12 cellular contexts compared by ENCODE assay signal in genomic region chr4:87499415-87500106, GRCh38. TPM values are rescaled to one million over a fixed set of nuclear protein-coding genes. Genes with fewer than 3 reads are reported as not detected.
DNase-seq lines count a peak whose midpoint lies in the region; ATAC-seq and TF ChIP-seq lines count a peak whose summit lies in the region.
"Had no signal": no experiment of that assay in that cellular context is flagged by ENCODE, and none has a peak within 500 bp of the region (broad histone marks: within the 10 kb centered on the region; RNA-seq: fewer than 3 reads in every experiment).

No MANE protein-coding gene starts in this region.

- H3K9me3 ChIP-seq in right atrium auricular region (no peaks in the 10 kb centered on the region), right cardiac atrium (ENCODE audit: control insufficient read depth, low read length) (no peaks in the 10 kb centered on the region)
- no peaks in the 10 kb centered on the region for H3K9me3 ChIP-seq in CD4-positive, alpha-beta T cell (ENCODE audit: control insufficient read depth, low read length)
- H3K9me3 ChIP-seq: HAP-1 had no signal

- no peak overlapping the region for H3K4me3 ChIP-seq in right atrium auricular region
- no peak overlapping the region for H3K4me3 ChIP-seq in right cardiac atrium (ENCODE audit: low read length)
- H3K4me3 ChIP-seq in LNCaP clone FGC (ENCODE audit: low read depth, low read length): no peak overlapping the region
- H3K4me3 ChIP-seq in urinary bladder (ENCODE audit: low read depth, low read length): no peak overlapping the region
- H3K4me3 ChIP-seq: HAP-1 had no signal

- 63% methylated on average over 7 of the region's 7 CpGs for WGBS in right cardiac atrium
- WGBS in urinary bladder: 28% methylated on average over 7 of the region's 7 CpGs

- no peaks in the 10 kb centered on the region for H3K9me3 Mint-ChIP-seq in CD4-positive, alpha-beta T cell
- H3K9me3 Mint-ChIP-seq: stimulated activated naive CD8-positive, alpha-beta T cell treated with anti-CD3 and anti-CD28 coated beads, Interleukin-15, Interleukin-2, amounts not matched to agents 100 ng/mL and 50 ng/mL, for 24 hours had no signal

- intact Hi-C loops in right cardiac atrium (cut with DNase I): no loop called here
- intact Hi-C loops in CD4-positive, alpha-beta T cell (cut with DNase I, micrococcal nuclease): no loop called here

- CTCF ChIA-PET in CD4-positive, alpha-beta T cell (lab: Charles Lee): no interaction called here

- H3K27me3 Mint-ChIP-seq in CD4-positive, alpha-beta T cell: no peaks in the 10 kb centered on the region
- H3K27me3 Mint-ChIP-seq: stimulated activated naive CD8-positive, alpha-beta T cell treated with anti-CD3 and anti-CD28 coated beads, Interleukin-15, Interleukin-2, amounts not matched to agents 100 ng/mL and 50 ng/mL, for 24 hours had no signal

- no peak overlapping the region for H3K4me3 Mint-ChIP-seq in CD4-positive, alpha-beta T cell
- H3K4me3 Mint-ChIP-seq: stimulated activated naive CD8-positive, alpha-beta T cell treated with anti-CD3 and anti-CD28 coated beads, Interleukin-15, Interleukin-2, amounts not matched to agents 100 ng/mL and 50 ng/mL, for 24 hours had no signal

- H3K27ac Mint-ChIP-seq in CD4-positive, alpha-beta T cell: no peak overlapping the region
- H3K27ac Mint-ChIP-seq: stimulated activated naive CD8-positive, alpha-beta T cell treated with anti-CD3 and anti-CD28 coated beads, Interleukin-15, Interleukin-2, amounts not matched to agents 100 ng/mL and 50 ng/mL, for 24 hours had no signal

- ATAC-seq in right cardiac atrium: no peak
- peak; percentile 84 for ATAC-seq in HG02642 (IDR thresholded peaks at IDR 0.05; ENCODE audit: poor library complexity, unreplicated experiment)
- ATAC-seq in CD4-positive, alpha-beta T cell (ENCODE audit: poor library complexity): no peak

- H3K36me3 ChIP-seq in right atrium auricular region (peaks cover 21% of the 10 kb centered on the region), urinary bladder (ENCODE audit: insufficient read depth) (no peaks in the 10 kb centered on the region)
- H3K36me3 ChIP-seq: HAP-1 had no signal

- TF ChIP-seq CTCF in right atrium auricular region (IDR thresholded peaks at IDR 0.05): no peak
- TF ChIP-seq CTCF in LNCaP clone FGC (IDR thresholded peaks at IDR 0.05; ENCODE audit: control insufficient read depth, extremely low read depth, insufficient read depth): no peak
- TF ChIP-seq CTCF in CD4-positive, alpha-beta T cell (IDR thresholded peaks at IDR 0.05): no peak

- no peaks in the 10 kb centered on the region for H3K27me3 ChIP-seq in right atrium auricular region
- no peaks in the 10 kb centered on the region for H3K27me3 ChIP-seq in right cardiac atrium (ENCODE audit: control insufficient read depth, insufficient read depth)
- H3K27me3 ChIP-seq in CD4-positive, alpha-beta T cell (ENCODE audit: control insufficient read depth, insufficient read depth, low read length): no peaks in the 10 kb centered on the region

- DNase-seq in right atrium auricular region (ENCODE audit: low spot score): no peak
- DNase-seq in right cardiac atrium: no peak
- peak; percentile 61 for DNase-seq in LNCaP clone FGC (ENCODE audit: low read depth)
- DNase-seq in CD4-positive, alpha-beta T cell: no peak
- DNase-seq in hepatic stellate cell (ENCODE audit: low spot score): no peak
- no peak for DNase-seq in RPMI8226
- DNase-seq: hippocampal formation, NCI-H1930 had no signal

- POLR2A ChIA-PET in CD4-positive, alpha-beta T cell (lab: Charles Lee): no interaction called here

- H3K4me1 Mint-ChIP-seq in CD4-positive, alpha-beta T cell (ENCODE audit: low read depth): peaks cover 7% of the 10 kb centered on the region

- H3K27ac ChIP-seq in right atrium auricular region (peak overlapping the region; percentile 52 to 60), right cardiac atrium (ENCODE audit: low read length) (no peak overlapping the region), urinary bladder (ENCODE audit: low read depth) (peak overlapping the region; percentile 64)
- no peak overlapping the region for H3K27ac ChIP-seq in CD4-positive, alpha-beta T cell (ENCODE audit: low read depth, low read length)

- no peaks in the 10 kb centered on the region for H3K36me3 Mint-ChIP-seq in CD4-positive, alpha-beta T cell (ENCODE audit: low read depth)

- H3K4me1 ChIP-seq in right atrium auricular region: peaks cover 0 to 25% of the 10 kb centered on the region in 2 donors
- H3K4me1 ChIP-seq in right cardiac atrium (ENCODE audit: control insufficient read depth, insufficient read depth, low read length): peaks cover 2% of the 10 kb centered on the region
- H3K4me1 ChIP-seq in urinary bladder (ENCODE audit: insufficient read depth): no peaks in the 10 kb centered on the region
- H3K4me1 ChIP-seq: HAP-1 had no signal

RNA-seq across cellular contexts. Expression of gene SPARCL1, which starts 29.6 kb away (rescaled TPM):
- 100 to 1,000 TPM; 501 to 627 TPM for total RNA-seq in right atrium auricular region
- 100 to 1,000 TPM; 343 to 386 (median 355) TPM for total RNA-seq in right cardiac atrium
- polyA plus RNA-seq in right cardiac atrium: 492 TPM
- 783 TPM for total RNA-seq in urinary bladder
- 1,320 TPM for polyA plus RNA-seq in urinary bladder
- not detected for total RNA-seq in CD4-positive, alpha-beta T cell

Comparison
In these comparisons a context has a peak if more than half of its experiments do, and no peak if none do; other contexts are left out.
1. H3K27ac ChIP-seq: peak in right atrium auricular region (2 of 2) and urinary bladder (single experiment); none in right cardiac atrium (single experiment) and CD4-positive, alpha-beta T cell (single experiment).
2. RNA of gene SPARCL1, which starts 29.6 kb away (total RNA-seq): 783 TPM in urinary bladder (single experiment), 501 to 627 TPM in right atrium auricular region and 343 to 386 TPM in right cardiac atrium; not detected in CD4-positive, alpha-beta T cell; every median in the first group is over 100 times any median in the second.